ENCODE assay signal across 8 cellular contexts in the genomic region with DNA sequence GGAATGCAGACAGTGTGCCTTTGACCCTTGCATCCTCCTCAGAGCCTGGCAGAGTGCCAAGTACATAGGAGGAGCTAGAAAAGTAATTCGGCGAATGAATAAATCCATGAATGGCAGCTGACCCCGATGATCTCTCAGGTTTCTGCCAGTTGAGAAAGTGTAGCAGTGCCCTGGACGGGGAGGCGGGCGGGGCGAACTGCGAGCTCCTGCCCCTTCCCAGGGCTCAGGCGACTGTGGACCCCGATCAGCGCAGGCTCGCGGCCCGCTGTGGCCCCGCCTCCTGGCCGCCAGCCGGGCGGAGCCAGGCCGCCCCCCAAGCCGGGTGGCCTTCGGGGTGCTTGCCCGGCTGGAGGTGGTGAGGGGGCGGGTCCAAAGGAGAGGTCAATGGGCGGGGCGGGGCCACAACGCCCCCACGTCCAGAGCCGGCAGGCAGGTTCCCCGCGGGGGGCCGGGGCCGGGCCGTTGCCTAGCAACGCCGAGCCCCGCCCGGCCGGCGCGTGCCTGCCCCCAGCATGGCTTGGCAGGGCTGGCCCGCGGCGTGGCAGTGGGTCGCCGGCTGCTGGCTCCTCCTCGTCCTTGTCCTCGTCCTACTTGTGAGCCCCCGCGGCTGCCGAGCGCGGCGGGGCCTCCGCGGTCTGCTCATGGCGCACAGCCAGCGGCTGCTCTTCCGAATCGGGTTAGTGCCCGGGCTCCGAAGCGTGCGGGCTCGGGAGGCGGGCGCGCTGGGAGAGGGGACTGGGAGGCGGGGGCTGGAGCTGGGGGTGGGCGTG. TPM values are rescaled to one million over a fixed set of nuclear protein-coding genes. Genes with fewer than 3 reads are reported as not detected.
DNase-seq lines count a peak whose midpoint lies in the region; ATAC-seq and TF ChIP-seq lines count a peak whose summit lies in the region.

No MANE protein-coding gene starts in this region.

- intact Hi-C loops in Calu3 (cut with micrococcal nuclease; ENCODE audit: unreplicated experiment), result loop anchor here (5.0 kb wide), 1 partner anchor 34 kb away; a partner anchor contains a TSS
- intact Hi-C loops in PC-3 (cut with micrococcal nuclease), result no loop called here
- intact Hi-C loops in stomach (cut with DNase I; ENCODE audit: low total_unique reads), result no loop called here

- 0 to 2% (median 1%) methylated on average over 20 to 69 of the region's 69 CpGs for WGBS in stomach, 5 donors

- TF ChIP-seq POLR2A in stomach (IDR thresholded peaks at IDR 0.05), result no peak

- peaks cover 25% of the 10 kb centered on the region for H3K36me3 Mint-ChIP-seq in Calu3 (ENCODE audit: insufficient read depth, unreplicated experiment)
- H3K36me3 Mint-ChIP-seq in activated T-helper 17 cell treated with anti-CD3 and anti-CD28 coated beads, Interleukin-2, amount 50 U/mL, for 72 hours (ENCODE audit: low read depth), result no peaks in the 10 kb centered on the region
- H3K36me3 Mint-ChIP-seq in nephron (ENCODE audit: low read depth), result peaks cover 3% of the 10 kb centered on the region

- peak overlapping the region; percentile 82 for H3K4me3 ChIP-seq in HUES48 (ENCODE audit: low read depth, low read length)
- H3K4me3 ChIP-seq in PC-3 (ENCODE audit: low read length), result peak overlapping the region; percentile 75
- H3K4me3 ChIP-seq in fibroblast of the aortic adventitia (ENCODE audit: low read depth, low read length), result peak overlapping the region; percentile 69
- H3K4me3 ChIP-seq in stomach, result peak overlapping the region; percentile 64 to 90 (median 85)

- H3K9me3 ChIP-seq in HUES48 (ENCODE audit: control insufficient read depth, insufficient read depth, low read length) (no peaks in the 10 kb centered on the region), PC-3 (ENCODE audit: low read length) (no peaks in the 10 kb centered on the region), stomach (no peaks in the 10 kb centered on the region)

- no peak for TF ChIP-seq EP300 in stomach (IDR thresholded peaks at IDR 0.05)

- H3K9me3 Mint-ChIP-seq in Calu3 (ENCODE audit: low read depth, unreplicated experiment) (no peaks in the 10 kb centered on the region), nephron (no peaks in the 10 kb centered on the region)
- no peaks in the 10 kb centered on the region for H3K9me3 Mint-ChIP-seq in activated T-helper 17 cell treated with anti-CD3 and anti-CD28 coated beads, Interleukin-2, amount 50 U/mL, for 72 hours

- H3K4me1 ChIP-seq in HUES48 (ENCODE audit: control insufficient read depth, insufficient read depth, low read length) (peaks cover 35% of the 10 kb centered on the region), PC-3 (ENCODE audit: insufficient read depth, low read length) (peaks cover 10% of the 10 kb centered on the region), stomach (peaks cover 28 to 71% (median 57%) of the 10 kb centered on the region in 4 donors)

- H3K4me2 ChIP-seq in PC-3 (ENCODE audit: low read length), result peak overlapping the region; percentile 93

- H3K4me3 Mint-ChIP-seq in Calu3 (ENCODE audit: low read depth, unreplicated experiment) (peak overlapping the region; percentile 97), nephron (peak overlapping the region; percentile 94 to 98 (median 97))
- H3K4me3 Mint-ChIP-seq in activated T-helper 17 cell treated with anti-CD3 and anti-CD28 coated beads, Interleukin-2, amount 50 U/mL, for 72 hours, result peak overlapping the region; percentile 82

- BruUV-seq in Calu3 (replicated peaks; lab: Mats Ljungman, UMichigan), result no TSS peak
- BruUV-seq in PC-3 (replicated peaks; lab: Mats Ljungman, UMichigan), result no TSS peak

- no peaks in the 10 kb centered on the region for H3K9me2 ChIP-seq in PC-3 (replicated peaks; ENCODE audit: low read length)

- ATAC-seq in GM21390 (IDR thresholded peaks at IDR 0.05; ENCODE audit: unreplicated experiment) (peak; percentile 69), PC-3 (peak; percentile 76)
- peak; percentile 67 for ATAC-seq in activated T-helper 17 cell treated with anti-CD3 and anti-CD28 coated beads, Interleukin-2, amount 50 U/mL, for 72 hours (replicated peaks)

- H3K9ac ChIP-seq in HUES48 (ENCODE audit: low read depth, low read length) (peak overlapping the region; percentile 35; the same call in 1 of the 2 replicates), PC-3 (ENCODE audit: low read length) (peak overlapping the region; percentile 51)

- DNase-seq in Calu3 (peak; percentile 89), PC-3 (peak; percentile 54), fibroblast of the aortic adventitia (ENCODE audit: low read depth) (peak; percentile 34), stomach (peak; percentile 79)

- no peaks in the 10 kb centered on the region for H4K20me1 ChIP-seq in PC-3 (ENCODE audit: low read length)

- H3K4me1 Mint-ChIP-seq in Calu3 (ENCODE audit: low read depth, unreplicated experiment), result peaks cover 39% of the 10 kb centered on the region
- no peaks in the 10 kb centered on the region for H3K4me1 Mint-ChIP-seq in activated T-helper 17 cell treated with anti-CD3 and anti-CD28 coated beads, Interleukin-2, amount 50 U/mL, for 72 hours
- peaks cover 64% of the 10 kb centered on the region for H3K4me1 Mint-ChIP-seq in nephron

- peak overlapping the region; percentile 85 for H2AFZ ChIP-seq in PC-3 (ENCODE audit: low read length)

- H3K27ac Mint-ChIP-seq in Calu3 (ENCODE audit: unreplicated experiment) (peak overlapping the region; percentile 95), nephron (peak overlapping the region; percentile 95 to 100 (median 98))
- H3K27ac Mint-ChIP-seq in activated T-helper 17 cell treated with anti-CD3 and anti-CD28 coated beads, Interleukin-2, amount 50 U/mL, for 72 hours, result peak overlapping the region; percentile 58

- H3K36me3 ChIP-seq in HUES48 (ENCODE audit: control insufficient read depth, insufficient read depth, low read length) (no peaks in the 10 kb centered on the region), PC-3 (ENCODE audit: low read depth, low read length) (no peaks in the 10 kb centered on the region), stomach (no peaks in the 10 kb centered on the region)

- no peaks in the 10 kb centered on the region for H3K27me3 ChIP-seq in HUES48 (ENCODE audit: control insufficient read depth, insufficient read depth, low read length)
- H3K27me3 ChIP-seq in PC-3 (ENCODE audit: low read length), result no peaks in the 10 kb centered on the region
- H3K27me3 ChIP-seq in stomach, result no peaks in the 10 kb centered on the region

- CTCF ChIA-PET in Calu3 (lab: Charles Lee) (interaction anchor here (0.6 to 1.9 kb wide), 12 partner anchors 11 to 1397 kb away, joined by 3 to 15 read pairs (median 4); a partner anchor contains a TSS), PC-3 (lab: Charles Lee) (interaction anchor here (0.6 kb wide), 1 partner anchor 34 kb away, joined by 6 read pairs; a partner anchor contains a TSS)

- POLR2A ChIA-PET in PC-3 (lab: Charles Lee; ENCODE audit: unreplicated experiment), result no interaction called here

- H3K27me3 Mint-ChIP-seq in Calu3 (ENCODE audit: unreplicated experiment) (no peaks in the 10 kb centered on the region), nephron (ENCODE audit: low read depth) (peaks cover 11% of the 10 kb centered on the region)
- no peaks in the 10 kb centered on the region for H3K27me3 Mint-ChIP-seq in activated T-helper 17 cell treated with anti-CD3 and anti-CD28 coated beads, Interleukin-2, amount 50 U/mL, for 72 hours

- H3K27ac ChIP-seq in HUES48 (ENCODE audit: low read depth, low read length), result peak overlapping the region; percentile 73
- H3K27ac ChIP-seq in PC-3 (ENCODE audit: low read length), result no peak overlapping the region
- peak overlapping the region; percentile 88 to 95 (median 93) for H3K27ac ChIP-seq in stomach

- no peaks in the 10 kb centered on the region for H3K79me2 ChIP-seq in PC-3 (ENCODE audit: low read length)

- TF ChIP-seq CTCF in Calu3 (IDR thresholded peaks at IDR 0.05; ENCODE audit: unreplicated experiment) (no peak), PC-3 (conservative IDR thresholded peaks at IDR 0.05; ENCODE audit: low read depth, low read length) (no peak), fibroblast of the aortic adventitia (IDR thresholded peaks at IDR 0.05; ENCODE audit: insufficient read depth, low read length) (no peak), nephron (IDR thresholded peaks at IDR 0.05; ENCODE audit: unreplicated experiment in 3 of 3) (no peak), stomach (IDR thresholded peaks at IDR 0.05) (no peak)

- H3F3A ChIP-seq in PC-3 (ENCODE audit: low read length, unreplicated experiment), result no peaks in the 10 kb centered on the region

RNA-seq across cellular contexts. Expression of a gene that starts 30.6 kb away (rescaled TPM):
- total RNA-seq in Calu3 (2022) (229 and 289 TPM in 2 replicates), PC-3 (2014; rRNA removed) (42.8 and 45.0 TPM in 2 replicates), fibroblast of the aortic adventitia (ENCODE audit: low replicate concordance) (107 and 185 TPM in 2 replicates), stomach (100 to 1,000 TPM; 103 to 318 (median 223) TPM)
- 10 to 100 TPM; 50.9 to 62.0 TPM for total RNA-seq in activated T-helper 17 cell treated with anti-CD3 and anti-CD28 coated beads, Interleukin-2, amount 50 U/mL, for 72 hours
- polyA plus RNA-seq in stomach, result 100 to 1,000 TPM in 1 of 3 donors, 10 to 100 TPM in 2; 94.6 to 119 (median 97.9) TPM

RNA-seq across cellular contexts. Expression of a gene that starts 33.7 kb away (rescaled TPM):
- total RNA-seq in Calu3 (2022) (0.71 TPM in 1 of 2 replicates, not detected in the other), PC-3 (2014; rRNA removed) (not detected in 2 replicates), fibroblast of the aortic adventitia (ENCODE audit: low replicate concordance) (not detected in 2 replicates), stomach (not detected)
- total RNA-seq in activated T-helper 17 cell treated with anti-CD3 and anti-CD28 coated beads, Interleukin-2, amount 50 U/mL, for 72 hours, result not detected
- under 1 TPM; 0.18 to 0.62 (median 0.31) TPM for polyA plus RNA-seq in stomach

RNA-seq across cellular contexts. Expression of a gene that starts 52.6 kb away (rescaled TPM):
- total RNA-seq in Calu3 (2022) (46.8 and 54.0 TPM in 2 replicates), PC-3 (2014; rRNA removed) (95.5 and 97.7 TPM in 2 replicates), fibroblast of the aortic adventitia (ENCODE audit: low replicate concordance) (17.4 and 27.2 TPM in 2 replicates), stomach (100 to 1,000 TPM in 2 of 5 donors, 10 to 100 TPM in 3; 35.1 to 121 (median 76.9) TPM)
- 10 to 100 TPM; 21.1 to 30.9 TPM for total RNA-seq in activated T-helper 17 cell treated with anti-CD3 and anti-CD28 coated beads, Interleukin-2, amount 50 U/mL, for 72 hours
- polyA plus RNA-seq in stomach, result 100 to 1,000 TPM; 114 to 116 (median 114) TPM

RNA-seq across cellular contexts. Expression of a gene that starts 53.0 kb away (rescaled TPM):
- total RNA-seq in Calu3 (2022) (102 and 117 TPM in 2 replicates), PC-3 (2014; rRNA removed) (272 and 312 TPM in 2 replicates), fibroblast of the aortic adventitia (ENCODE audit: low replicate concordance) (64.4 and 262 TPM in 2 replicates), stomach (100 to 1,000 TPM in 4 of 5 donors, 10 to 100 TPM in 1; 82.6 to 218 (median 173) TPM)
- 10 to 100 TPM; 60.0 to 77.5 TPM for total RNA-seq in activated T-helper 17 cell treated with anti-CD3 and anti-CD28 coated beads, Interleukin-2, amount 50 U/mL, for 72 hours
- polyA plus RNA-seq in stomach, result 100 to 1,000 TPM in 1 of 3 donors, 10 to 100 TPM in 2; 85.9 to 183 (median 88.9) TPM

RNA-seq across cellular contexts. Expression of a gene that starts 59.1 kb away (rescaled TPM):
- total RNA-seq in Calu3 (2022) (0.12 TPM in 1 of 2 replicates, not detected in the other), PC-3 (2014; rRNA removed) (0.17 and 0.33 TPM in 2 replicates), fibroblast of the aortic adventitia (ENCODE audit: low replicate concordance) (0.09 and 0.33 TPM in 2 replicates), stomach (10 to 100 TPM in 3 of 5 donors, 1 to 10 TPM in 1, not detected in 1; 8.9 to 20.4 (median 16.9) TPM)
- under 1 TPM; 0.09 to 0.19 TPM for total RNA-seq in activated T-helper 17 cell treated with anti-CD3 and anti-CD28 coated beads, Interleukin-2, amount 50 U/mL, for 72 hours
- polyA plus RNA-seq in stomach, result 1 to 10 TPM; 4.2 to 4.7 (median 4.5) TPM

Comparison
In these comparisons a context has a peak if more than half of its experiments do, and no peak if none do; other contexts are left out.
1. DNase-seq: peak in every context shown above with its lines; median percentile 89 in Calu3; 79 in stomach; 54 in PC-3; 34 in fibroblast of the aortic adventitia.